ENCODE assay signal across 9 cellular contexts in genomic region chr13:77565635-77566034, GRCh38. TPM values are rescaled to one million over a fixed set of nuclear protein-coding genes. Genes with fewer than 3 reads are reported as not detected.
DNase-seq lines count a peak whose midpoint lies in the region; ATAC-seq and TF ChIP-seq lines count a peak whose summit lies in the region.
"Had no signal": no experiment of that assay in that cellular context is flagged by ENCODE, and none has a peak within 500 bp of the region (broad histone marks: within the 10 kb centered on the region; RNA-seq: fewer than 3 reads in every experiment).

No MANE protein-coding gene starts in this region.

- H3K4me1 Mint-ChIP-seq in activated naive CD4-positive, alpha-beta T cell treated with anti-CD3 and anti-CD28 coated beads for 36 hours (ENCODE audit: low read depth): no peaks in the 10 kb centered on the region

- DNase-seq in NCI-H2227 (lab: John Stamatoyannopoulos, UW; ENCODE audit: unreplicated experiment) (peak; percentile 9), NCI-H2227 treated with DMSO at 0.1 percent for 48 hours (lab: John Stamatoyannopoulos, UW) (no peak), NCI-H1694 treated with DMSO at 0.1 percent for 48 hours (lab: John Stamatoyannopoulos, UW) (peak; percentile 73), body of pancreas (no peak), lung microvascular endothelial cell (ENCODE audit: low read depth in 2 of 2) (peak; percentile 62 to 66)
- no peak for DNase-seq in activated T-cell treated with anti-CD3 and anti-CD28 coated beads, Interleukin-2, amount 50 U/mL, for 1 hour
- DNase-seq in activated naive CD4-positive, alpha-beta T cell treated with anti-CD3 and anti-CD28 coated beads for 36 hours: no peak
- DNase-seq: activated T-cell treated with anti-CD3 and anti-CD28 coated beads, Interleukin-2, amount 50 U/mL, for 72 hours had no signal

- no peaks in the 10 kb centered on the region for H3K36me3 Mint-ChIP-seq in activated naive CD4-positive, alpha-beta T cell treated with anti-CD3 and anti-CD28 coated beads for 36 hours (ENCODE audit: low read depth)

- intact Hi-C loops in body of pancreas (cut with DNase I): loop anchor here (10.0 kb wide), 1 partner anchor 71 kb away; no protein-coding TSS in a partner anchor
- intact Hi-C loops in activated naive CD4-positive, alpha-beta T cell treated with anti-CD3 and anti-CD28 coated beads for 36 hours (cut with micrococcal nuclease): loop anchor here (1.0 to 10.0 kb wide), 4 partner anchors 49 to 381 kb away; no protein-coding TSS in a partner anchor

- no peak overlapping the region for H3K27ac Mint-ChIP-seq in activated naive CD4-positive, alpha-beta T cell treated with anti-CD3 and anti-CD28 coated beads for 36 hours
- H3K27ac Mint-ChIP-seq: activated T-cell treated with anti-CD3 and anti-CD28 coated beads, Interleukin-2, amount 50 U/mL, for 72 hours had no signal

- H3K27me3 Mint-ChIP-seq in activated naive CD4-positive, alpha-beta T cell treated with anti-CD3 and anti-CD28 coated beads for 36 hours (ENCODE audit: low read depth): no peaks in the 10 kb centered on the region

- H3K9me3 ChIP-seq in body of pancreas: no peaks in the 10 kb centered on the region

- no peak for TF ChIP-seq POLR2A in body of pancreas (IDR thresholded peaks at IDR 0.05)

- no peaks in the 10 kb centered on the region for H3K36me3 ChIP-seq in body of pancreas (replicated peaks in 1 of 2; ENCODE audit: insufficient read depth in 1 of 2, low read depth in 2 of 2)

- ATAC-seq in HG02610 (IDR thresholded peaks at IDR 0.05; ENCODE audit: unreplicated experiment): peak; percentile 84
- ATAC-seq in body of pancreas: no peak

- peak in 5 of 7 experiments; percentile 19 to 43 (median 37) for TF ChIP-seq CTCF in body of pancreas (IDR thresholded peaks at IDR 0.05)

- no peaks in the 10 kb centered on the region for H3K4me1 ChIP-seq in body of pancreas

- H3K9me3 Mint-ChIP-seq in activated naive CD4-positive, alpha-beta T cell treated with anti-CD3 and anti-CD28 coated beads for 36 hours: no peaks in the 10 kb centered on the region
- H3K9me3 Mint-ChIP-seq: activated T-cell treated with anti-CD3 and anti-CD28 coated beads, Interleukin-2, amount 50 U/mL, for 72 hours had no signal

- no peaks in the 10 kb centered on the region for H3K27me3 ChIP-seq in body of pancreas

- no peak overlapping the region for H3K4me3 ChIP-seq in body of pancreas

- WGBS in body of pancreas, 2 donors: 3 to 6% methylated on average over 2 of the region's 2 CpGs

- H3K27ac ChIP-seq in body of pancreas: no peak overlapping the region

- CTCF ChIA-PET in activated naive CD4-positive, alpha-beta T cell treated with anti-CD3 and anti-CD28 coated beads for 36 hours (lab: Charles Lee): interaction anchor here (0.7 to 3.0 kb wide), 7 partner anchors 34 to 467 kb away, joined by 3 to 23 read pairs (median 4); no protein-coding TSS in a partner anchor

- H3K4me3 Mint-ChIP-seq in activated naive CD4-positive, alpha-beta T cell treated with anti-CD3 and anti-CD28 coated beads for 36 hours: no peak overlapping the region
- H3K4me3 Mint-ChIP-seq: activated T-cell treated with anti-CD3 and anti-CD28 coated beads, Interleukin-2, amount 50 U/mL, for 72 hours had no signal

RNA-seq across cellular contexts. Expression of gene SCEL, which starts 30.1 kb away (rescaled TPM):
- total RNA-seq in body of pancreas (not detected), lung microvascular endothelial cell (not detected in 2 replicates)
- total RNA-seq in activated naive CD4-positive, alpha-beta T cell treated with anti-CD3 and anti-CD28 coated beads for 36 hours: not detected
- total RNA-seq: activated T-cell treated with anti-CD3 and anti-CD28 coated beads, Interleukin-2, amount 50 U/mL, for 72 hours had no signal

Comparison
In these comparisons a context has a peak if more than half of its experiments do, and no peak if none do; other contexts are left out.
1. DNase-seq: peak in NCI-H2227 (single experiment), NCI-H1694 treated with DMSO at 0.1 percent for 48 hours (single experiment) and lung microvascular endothelial cell (2 of 2); none in NCI-H2227 treated with DMSO at 0.1 percent for 48 hours (single experiment), body of pancreas (0 of 4), activated T-cell treated with anti-CD3 and anti-CD28 coated beads, Interleukin-2, amount 50 U/mL, for 1 hour (single experiment) and activated naive CD4-positive, alpha-beta T cell treated with anti-CD3 and anti-CD28 coated beads for 36 hours (single experiment).